In genomic region chr13:48571121-48571901, GRCh38 we compare ENCODE assay signal across 8 cellular contexts. TPM values are rescaled to one million over a fixed set of nuclear protein-coding genes. Genes with fewer than 3 reads are reported as not detected.
DNase-seq lines count a peak whose midpoint lies in the region; ATAC-seq and TF ChIP-seq lines count a peak whose summit lies in the region.

No MANE protein-coding gene starts in this region.

- 11 to 12% (median 12%) methylated on average over 9 of the region's 9 CpGs for WGBS in psoas muscle, 3 donors

- H3K27me3 ChIP-seq in fibroblast of lung (ENCODE audit: control insufficient read depth, insufficient read depth, low read length) (no peaks in the 10 kb centered on the region), psoas muscle (ENCODE audit: insufficient read depth in 3 of 3, low read length in 2 of 3) (no peaks in the 10 kb centered on the region)

- H3K4me3 ChIP-seq in fibroblast of lung (replicated peaks in 1 of 4; ENCODE audit: control extremely low read depth in 1 of 4, insufficient read depth in 1 of 4, low read depth in 3 of 4, low read length in 4 of 4) (peak overlapping the region; percentile 17 to 33 (median 28)), psoas muscle (peak overlapping the region; percentile 54)

- TF ChIP-seq CTCF in fibroblast of lung (conservative IDR thresholded peaks at IDR 0.05 in 1 of 2, IDR thresholded peaks at IDR 0.05 in 1 of 2; ENCODE audit: low read depth in 1 of 2, low read length in 2 of 2) = no peak
- no peak for TF ChIP-seq CTCF in psoas muscle (IDR thresholded peaks at IDR 0.05)

- intact Hi-C loops in psoas muscle (cut with DNase I) = loop anchor here (5.0 to 10.0 kb wide), 2 partner anchors 39 to 337 kb away; partner anchors contain the start of genes RCBTB2 (in 2 of the 2) and ITM2B (in 1 of the 2)

- H3K27ac ChIP-seq in fibroblast of lung (ENCODE audit: insufficient read depth, low read length) (peak overlapping the region; percentile 63), psoas muscle (peak overlapping the region; percentile 86)

- peak overlapping the region; percentile 92 for H2AFZ ChIP-seq in fibroblast of lung (ENCODE audit: low read length)

- peak overlapping the region; percentile 96 for H3K4me2 ChIP-seq in fibroblast of lung (ENCODE audit: extremely low read depth, insufficient read depth, low read length)

- ATAC-seq in GM18868 (IDR thresholded peaks at IDR 0.05; ENCODE audit: unreplicated experiment) (peak; percentile 47), psoas muscle (peak; percentile 77 to 85 (median 83)), GM21367 (IDR thresholded peaks at IDR 0.05; ENCODE audit: unreplicated experiment) (no peak)

- H3K9me3 ChIP-seq in fibroblast of lung (ENCODE audit: control insufficient read depth, insufficient read depth, low read depth, low read length) (no peaks in the 10 kb centered on the region), psoas muscle (no peaks in the 10 kb centered on the region)

- H4K20me1 ChIP-seq in fibroblast of lung (ENCODE audit: control insufficient read depth, extremely low read depth, insufficient read depth, low read length) = no peaks in the 10 kb centered on the region

- H3K9ac ChIP-seq in fibroblast of lung (ENCODE audit: insufficient read depth, low read length) = no peak overlapping the region

- H3K4me1 ChIP-seq in fibroblast of lung (ENCODE audit: control insufficient read depth, extremely low read depth, insufficient read depth, low read length) (peaks cover 3% of the 10 kb centered on the region), psoas muscle (peaks cover 67% of the 10 kb centered on the region)

- no peaks in the 10 kb centered on the region for H3K79me2 ChIP-seq in fibroblast of lung (ENCODE audit: control insufficient read depth, insufficient read depth, low read length)

- DNase-seq in OCI-M1 (lab: John Stamatoyannopoulos, UW) (peak; percentile 42), fibroblast of lung (ENCODE audit: low read depth in 2 of 2) (peak; percentile 79 to 82), psoas muscle (no peak), NCI-H1092 treated with DMSO at 0.1 percent for 48 hours (lab: John Stamatoyannopoulos, UW) (no peak), SHP77 treated with DMSO at 0.1 percent for 48 hours (lab: John Stamatoyannopoulos, UW) (no peak), NCI-H1105 treated with DMSO at 0.1 percent for 48 hours (lab: John Stamatoyannopoulos, UW) (no peak)

- H3K36me3 ChIP-seq in fibroblast of lung (ENCODE audit: control insufficient read depth, insufficient read depth, low read length) (no peaks in the 10 kb centered on the region), psoas muscle (ENCODE audit: insufficient read depth in 1 of 2, low read depth in 1 of 2) (no peaks in the 10 kb centered on the region)

RNA-seq across cellular contexts. Expression of gene RCBTB2, which starts 38.4 kb away (rescaled TPM):
- total RNA-seq in fibroblast of lung (6.9 and 8.4 TPM in 2 replicates), psoas muscle (10 to 100 TPM in 2 of 4 donors, 1 to 10 TPM in 2; 2.8 to 18.5 (median 10.3) TPM)
- polyA plus RNA-seq in fibroblast of lung (6.0 and 9.6 TPM in 2 replicates), psoas muscle (1 to 10 TPM; 3.1 to 8.2 (median 3.5) TPM)
- polyA plus RNA-seq in fibroblast of lung (2012) = 4.7 and 6.0 TPM in 2 replicates
- 1.7 and 2.4 TPM in 2 replicates for polyA minus RNA-seq in fibroblast of lung (ENCODE audit: low replicate concordance)

Comparison
In these comparisons a context has a peak if more than half of its experiments do, and no peak if none do; other contexts are left out.
1. DNase-seq: peak in OCI-M1 (single experiment) and fibroblast of lung (2 of 2); none in psoas muscle (0 of 2), NCI-H1092 treated with DMSO at 0.1 percent for 48 hours (single experiment), SHP77 treated with DMSO at 0.1 percent for 48 hours (single experiment) and NCI-H1105 treated with DMSO at 0.1 percent for 48 hours (single experiment).